Comparison of ENCODE assay signal across 8 cellular contexts in genomic region chr6:119350202-119351004, GRCh38. TPM values are rescaled to one million over a fixed set of nuclear protein-coding genes. Genes with fewer than 3 reads are reported as not detected.
A peak's percentile ranks its signal among the peaks of the same experiment; 100 is the strongest.
DNase-seq lines count a peak whose midpoint lies in the region; ATAC-seq and TF ChIP-seq lines count a peak whose summit lies in the region.

No MANE protein-coding gene starts in this region.

- H3K9me3 Mint-ChIP-seq in activated naive CD8-positive, alpha-beta T cell (ENCODE audit: low read depth): no peaks in the 10 kb centered on the region

- ATAC-seq in HG02938 (IDR thresholded peaks at IDR 0.05; ENCODE audit: unreplicated experiment) (peak; percentile 21), psoas muscle (peak; percentile 13 to 50 (median 24))

- H3K27me3 ChIP-seq in cardiac muscle cell (no peaks in the 10 kb centered on the region), psoas muscle (ENCODE audit: insufficient read depth in 3 of 3, low read length in 2 of 3) (peaks cover 0 to 22% (median 4%) of the 10 kb centered on the region in 3 donors)

- peak overlapping the region; percentile 90 for H3K4me3 Mint-ChIP-seq in activated naive CD8-positive, alpha-beta T cell

- H3K4me1 ChIP-seq in cardiac muscle cell (ENCODE audit: low read depth) (no peaks in the 10 kb centered on the region), psoas muscle (no peaks in the 10 kb centered on the region)

- no peak overlapping the region for H3K27ac ChIP-seq in cardiac muscle cell
- peak overlapping the region; percentile 83 for H3K27ac ChIP-seq in psoas muscle

- no peaks in the 10 kb centered on the region for H3K27me3 Mint-ChIP-seq in activated naive CD8-positive, alpha-beta T cell

- peak overlapping the region; percentile 76 for H3K4me3 ChIP-seq in cardiac muscle cell
- H3K4me3 ChIP-seq in psoas muscle: peak overlapping the region; percentile 87

- H3K27ac Mint-ChIP-seq in activated naive CD8-positive, alpha-beta T cell: peak overlapping the region; percentile 94

- TF ChIP-seq CTCF in cardiac muscle cell (IDR thresholded peaks at IDR 0.05; ENCODE audit: low read depth, low read length) (no peak), psoas muscle (IDR thresholded peaks at IDR 0.05) (no peak)

- no peaks in the 10 kb centered on the region for H3K36me3 ChIP-seq in cardiac muscle cell
- H3K36me3 ChIP-seq in psoas muscle (ENCODE audit: insufficient read depth in 1 of 2, low read depth in 1 of 2): no peaks in the 10 kb centered on the region

- H3K4me1 Mint-ChIP-seq in activated naive CD8-positive, alpha-beta T cell (ENCODE audit: low read depth): peaks cover 43% of the 10 kb centered on the region

- intact Hi-C loops in psoas muscle (cut with DNase I): no loop called here

- H3K9me3 ChIP-seq in cardiac muscle cell (ENCODE audit: low read depth) (no peaks in the 10 kb centered on the region), psoas muscle (no peaks in the 10 kb centered on the region)

- DNase-seq in stimulated activated CD4-positive, alpha-beta T cell treated with anti-CD3 and anti-CD28 coated beads, Interleukin-12 subunit alpha, Interleukin-12 subunit beta, amount 100 ng/mL, for 24 hours (ENCODE audit: low read depth in 2 of 2): peak; percentile 24 to 29
- DNase-seq in stimulated activated CD4-positive, alpha-beta T cell treated with anti-CD3 and anti-CD28 coated beads, Interleukin-12 subunit alpha, Interleukin-12 subunit beta, amount 100 ng/mL, for 4 hours: no peak
- DNase-seq in NCI-H526 treated with DMSO at 0.1 percent for 48 hours (lab: John Stamatoyannopoulos, UW) (peak; percentile 68), cardiac muscle cell (ENCODE audit: low read depth in 1 of 2, low spot score in 1 of 2) (peak; percentile 22 to 88), psoas muscle (no peak), NCI-H1092 (lab: John Stamatoyannopoulos, UW) (no peak)

- 3 to 6% (median 4%) methylated on average over 25 of the region's 25 CpGs for WGBS in psoas muscle, 3 donors

- peaks cover 6% of the 10 kb centered on the region for H3K36me3 Mint-ChIP-seq in activated naive CD8-positive, alpha-beta T cell

RNA-seq across cellular contexts. Expression of gene MAN1A1, which starts 0.8 kb away (rescaled TPM):
- total RNA-seq in cardiac muscle cell (30.0 and 34.8 TPM in 2 replicates), psoas muscle (10 to 100 TPM in 1 of 4 donors, 1 to 10 TPM in 3; 6.2 to 14.6 (median 9.5) TPM)
- polyA plus RNA-seq in cardiac muscle cell (19.2 and 21.5 TPM in 2 replicates), psoas muscle (1 to 10 TPM; 3.7 to 5.8 (median 4.4) TPM)

Comparison
In these comparisons a context has a peak if more than half of its experiments do, and no peak if none do; other contexts are left out.
1. DNase-seq: peak in stimulated activated CD4-positive, alpha-beta T cell treated with anti-CD3 and anti-CD28 coated beads, Interleukin-12 subunit alpha, Interleukin-12 subunit beta, amount 100 ng/mL, for 24 hours (2 of 2), NCI-H526 treated with DMSO at 0.1 percent for 48 hours (single experiment) and cardiac muscle cell (2 of 2); none in stimulated activated CD4-positive, alpha-beta T cell treated with anti-CD3 and anti-CD28 coated beads, Interleukin-12 subunit alpha, Interleukin-12 subunit beta, amount 100 ng/mL, for 4 hours (single experiment), psoas muscle (0 of 2) and NCI-H1092 (single experiment).